ENCODE assay signal across 1 cellular context in the genomic region with DNA sequence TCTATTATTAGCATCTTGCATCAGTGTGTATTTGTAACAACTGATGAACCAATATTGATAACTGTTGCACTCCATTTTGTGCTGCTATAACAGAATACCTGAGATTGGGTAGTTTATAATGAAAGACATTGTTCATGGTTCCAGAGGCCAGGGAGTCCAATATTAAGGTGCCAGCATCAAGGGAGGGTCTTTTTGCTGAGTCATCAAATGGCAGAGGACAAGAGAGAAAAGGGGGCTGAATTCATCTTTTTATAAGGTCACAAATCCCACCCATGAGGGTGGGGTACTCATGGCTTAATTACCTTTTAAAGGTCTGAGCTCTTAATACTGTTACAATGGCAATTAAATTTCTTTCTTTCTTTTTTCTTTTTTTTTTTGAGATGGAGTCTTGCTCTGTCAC.
TF ChIP-seq lines count a peak whose summit lies in the region.

No MANE protein-coding gene starts in this region.

TF ChIP-seq in HepG2, 621 proteins besides CTCF, POLR2A, EP300 and RAD21 (continued from another document):
- TF ChIP-seq, protein P1, sequence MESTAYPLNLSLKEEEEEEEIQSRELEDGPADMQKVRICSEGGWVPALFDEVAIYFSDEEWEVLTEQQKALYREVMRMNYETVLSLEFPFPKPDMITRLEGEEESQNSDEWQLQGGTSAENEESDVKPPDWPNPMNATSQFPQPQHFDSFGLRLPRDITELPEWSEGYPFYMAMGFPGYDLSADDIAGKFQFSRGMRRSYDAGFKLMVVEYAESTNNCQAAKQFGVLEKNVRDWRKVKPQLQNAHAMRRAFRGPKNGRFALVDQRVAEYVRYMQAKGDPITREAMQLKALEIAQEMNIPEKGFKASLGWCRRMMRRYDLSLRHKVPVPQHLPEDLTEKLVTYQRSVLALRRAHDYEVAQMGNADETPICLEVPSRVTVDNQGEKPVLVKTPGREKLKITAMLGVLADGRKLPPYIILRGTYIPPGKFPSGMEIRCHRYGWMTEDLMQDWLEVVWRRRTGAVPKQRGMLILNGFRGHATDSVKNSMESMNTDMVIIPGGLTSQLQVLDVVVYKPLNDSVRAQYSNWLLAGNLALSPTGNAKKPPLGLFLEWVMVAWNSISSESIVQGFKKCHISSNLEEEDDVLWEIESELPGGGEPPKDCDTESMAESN (CRISPR knock-in tag; conservative IDR thresholded peaks at IDR 0.05), result no peak
- TF ChIP-seq, protein P2, sequence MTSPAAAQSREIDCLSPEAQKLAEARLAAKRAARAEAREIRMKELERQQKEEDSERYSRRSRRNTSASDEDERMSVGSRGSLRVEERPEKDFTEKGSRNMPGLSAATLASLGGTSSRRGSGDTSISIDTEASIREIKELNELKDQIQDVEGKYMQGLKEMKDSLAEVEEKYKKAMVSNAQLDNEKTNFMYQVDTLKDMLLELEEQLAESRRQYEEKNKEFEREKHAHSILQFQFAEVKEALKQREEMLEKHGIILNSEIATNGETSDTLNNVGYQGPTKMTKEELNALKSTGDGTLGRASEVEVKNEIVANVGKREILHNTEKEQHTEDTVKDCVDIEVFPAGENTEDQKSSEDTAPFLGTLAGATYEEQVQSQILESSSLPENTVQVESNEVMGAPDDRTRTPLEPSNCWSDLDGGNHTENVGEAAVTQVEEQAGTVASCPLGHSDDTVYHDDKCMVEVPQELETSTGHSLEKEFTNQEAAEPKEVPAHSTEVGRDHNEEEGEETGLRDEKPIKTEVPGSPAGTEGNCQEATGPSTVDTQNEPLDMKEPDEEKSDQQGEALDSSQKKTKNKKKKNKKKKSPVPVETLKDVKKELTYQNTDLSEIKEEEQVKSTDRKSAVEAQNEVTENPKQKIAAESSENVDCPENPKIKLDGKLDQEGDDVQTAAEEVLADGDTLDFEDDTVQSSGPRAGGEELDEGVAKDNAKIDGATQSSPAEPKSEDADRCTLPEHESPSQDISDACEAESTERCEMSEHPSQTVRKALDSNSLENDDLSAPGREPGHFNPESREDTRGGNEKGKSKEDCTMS (CRISPR knock-in tag; conservative IDR thresholded peaks at IDR 0.05), result no peak
- no peak for TF ChIP-seq MZF1 (CRISPR knock-in tag; IDR thresholded peaks at IDR 0.05; ENCODE audit: borderline replicate concordance)
- TF ChIP-seq ZNF790 (CRISPR knock-in tag; IDR thresholded peaks at IDR 0.05; ENCODE audit: borderline replicate concordance), result no peak
- TF ChIP-seq FOXK1 (CRISPR knock-in tag; IDR thresholded peaks at IDR 0.05; ENCODE audit: borderline replicate concordance, low read depth), result no peak
- TF ChIP-seq ZNF550 (CRISPR knock-in tag; IDR thresholded peaks at IDR 0.05; ENCODE audit: borderline replicate concordance), result no peak
